ENCODE assay signal across 8 cellular contexts in the genomic region with DNA sequence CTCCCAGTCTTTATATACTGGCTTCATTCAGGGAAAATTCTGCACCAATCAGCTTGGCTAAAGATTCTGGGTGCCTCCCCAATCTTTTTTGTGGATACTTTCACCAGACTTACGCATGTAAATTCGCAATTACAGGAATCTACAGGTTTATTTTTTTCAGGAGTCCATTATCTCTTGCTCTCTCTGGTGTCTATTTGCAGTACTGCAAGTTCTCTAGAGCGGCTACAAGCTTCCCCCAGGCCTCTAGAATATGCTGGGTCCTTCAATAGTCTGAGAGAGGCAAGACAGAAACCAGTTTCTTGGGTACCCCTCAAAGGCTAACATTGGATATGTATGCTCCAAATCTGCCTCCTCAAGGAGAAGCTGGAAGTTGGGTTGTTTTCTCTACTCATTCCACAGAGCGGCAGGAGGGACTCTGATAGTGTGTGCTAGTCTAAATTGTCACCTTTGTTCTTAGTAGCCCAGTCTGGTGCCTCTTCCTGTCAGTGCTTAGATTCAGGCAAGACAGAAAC. TPM values are rescaled to one million over a fixed set of nuclear protein-coding genes. Genes with fewer than 3 reads are reported as not detected.
DNase-seq lines count a peak whose midpoint lies in the region; ATAC-seq and TF ChIP-seq lines count a peak whose summit lies in the region.

No MANE protein-coding gene starts in this region.

- intact Hi-C loops in MCF 10A (cut with micrococcal nuclease) (loop anchor here (1.0 kb wide), 2 partner anchors 43 to 155 kb away; no protein-coding TSS in a partner anchor), breast epithelium (cut with DNase I; ENCODE audit: low total_unique reads) (no loop called here)

- H3K27ac ChIP-seq in breast epithelium: no peak overlapping the region

- DNase-seq in MCF 10A (ENCODE audit: unreplicated experiment): peak; percentile 39
- no peak for DNase-seq in breast epithelium (ENCODE audit: low spot score in 2 of 2)
- peak; percentile 9 for DNase-seq in NCI-H446 treated with DMSO at 0.1 percent for 48 hours (lab: John Stamatoyannopoulos, UW)
- DNase-seq in adipocyte (ENCODE audit: low read depth): peak; percentile 60
- peak; percentile 46 to 49 for DNase-seq in lung microvascular endothelial cell (ENCODE audit: low read depth in 2 of 2)
- no peak for DNase-seq in NCI-H2196 treated with DMSO at 0.1 percent for 48 hours (lab: John Stamatoyannopoulos, UW; ENCODE audit: unreplicated experiment)
- DNase-seq in amniotic stem cell (lab: John Stamatoyannopoulos, UW): no peak

- H3K27me3 Mint-ChIP-seq in MCF 10A (ENCODE audit: insufficient read depth, unreplicated experiment): peaks cover 94% of the 10 kb centered on the region

- H3K27me3 ChIP-seq in breast epithelium (no peaks in the 10 kb centered on the region), adipocyte (replicated peaks; ENCODE audit: control insufficient read depth, insufficient read depth, low read length) (peaks cover 9% of the 10 kb centered on the region)

- no peaks in the 10 kb centered on the region for H3K4me1 ChIP-seq in breast epithelium
- H3K4me1 ChIP-seq in adipocyte (ENCODE audit: control insufficient read depth, insufficient read depth, low read length): no peaks in the 10 kb centered on the region

- H3K27ac Mint-ChIP-seq in MCF 10A (ENCODE audit: low read depth, unreplicated experiment): no peak overlapping the region

- no peak for ATAC-seq in GM19467 (IDR thresholded peaks at IDR 0.05; ENCODE audit: unreplicated experiment)

- BruUV-seq in MCF 10A (replicated peaks; lab: Mats Ljungman, UMichigan): no TSS peak

- POLR2A ChIA-PET in MCF 10A (lab: Yijun Ruan, JAX): interaction anchor here (0.6 kb wide), 1 partner anchor 705 kb away, joined by 4 read pairs; no protein-coding TSS in a partner anchor

- TF ChIP-seq POLR2A in breast epithelium (IDR thresholded peaks at IDR 0.05): no peak

- no peaks in the 10 kb centered on the region for H3K4me1 Mint-ChIP-seq in MCF 10A (ENCODE audit: insufficient read depth, unreplicated experiment)

- H3K4me3 Mint-ChIP-seq in MCF 10A (ENCODE audit: unreplicated experiment): no peak overlapping the region

- CTCF ChIA-PET in MCF 10A (lab: Yijun Ruan, JAX): interaction anchor here (0.6 to 3.8 kb wide), 37 partner anchors 9 to 1138 kb away, joined by 3 to 42 read pairs (median 4); a partner anchor contains a TSS

- no peaks in the 10 kb centered on the region for H3K9me3 Mint-ChIP-seq in MCF 10A (ENCODE audit: unreplicated experiment)

- TF ChIP-seq CTCF in MCF 10A (IDR thresholded peaks at IDR 0.05; ENCODE audit: unreplicated experiment) (peak; percentile 55), breast epithelium (IDR thresholded peaks at IDR 0.05) (no peak)

- H3K4me3 ChIP-seq in breast epithelium (no peak overlapping the region), adipocyte (ENCODE audit: low read length) (no peak overlapping the region)

- no peaks in the 10 kb centered on the region for H3K36me3 Mint-ChIP-seq in MCF 10A (ENCODE audit: insufficient read depth, unreplicated experiment)

- H3K9me3 ChIP-seq in breast epithelium (peaks cover 3 to 10% of the 10 kb centered on the region in 2 donors), adipocyte (ENCODE audit: control insufficient read depth, low read length) (peaks cover 9% of the 10 kb centered on the region)

- H3K9ac ChIP-seq in adipocyte (ENCODE audit: low read length): no peak overlapping the region

- no peaks in the 10 kb centered on the region for H3K36me3 ChIP-seq in breast epithelium
- H3K36me3 ChIP-seq in adipocyte (ENCODE audit: control insufficient read depth, insufficient read depth, low read length, severe bottlenecking): no peaks in the 10 kb centered on the region

RNA-seq across cellular contexts. Expression of a gene that starts 58.5 kb away (rescaled TPM):
- total RNA-seq in MCF 10A (2022): not detected in 2 replicates
- total RNA-seq in breast epithelium: not detected
- total RNA-seq in lung microvascular endothelial cell: not detected in 2 replicates

Comparison
In these comparisons a context has a peak if more than half of its experiments do, and no peak if none do; other contexts are left out.
1. DNase-seq: peak in MCF 10A (single experiment), NCI-H446 treated with DMSO at 0.1 percent for 48 hours (single experiment), adipocyte (single experiment) and lung microvascular endothelial cell (2 of 2); none in breast epithelium (0 of 2), NCI-H2196 treated with DMSO at 0.1 percent for 48 hours (single experiment) and amniotic stem cell (single experiment).